In the genomic region with DNA sequence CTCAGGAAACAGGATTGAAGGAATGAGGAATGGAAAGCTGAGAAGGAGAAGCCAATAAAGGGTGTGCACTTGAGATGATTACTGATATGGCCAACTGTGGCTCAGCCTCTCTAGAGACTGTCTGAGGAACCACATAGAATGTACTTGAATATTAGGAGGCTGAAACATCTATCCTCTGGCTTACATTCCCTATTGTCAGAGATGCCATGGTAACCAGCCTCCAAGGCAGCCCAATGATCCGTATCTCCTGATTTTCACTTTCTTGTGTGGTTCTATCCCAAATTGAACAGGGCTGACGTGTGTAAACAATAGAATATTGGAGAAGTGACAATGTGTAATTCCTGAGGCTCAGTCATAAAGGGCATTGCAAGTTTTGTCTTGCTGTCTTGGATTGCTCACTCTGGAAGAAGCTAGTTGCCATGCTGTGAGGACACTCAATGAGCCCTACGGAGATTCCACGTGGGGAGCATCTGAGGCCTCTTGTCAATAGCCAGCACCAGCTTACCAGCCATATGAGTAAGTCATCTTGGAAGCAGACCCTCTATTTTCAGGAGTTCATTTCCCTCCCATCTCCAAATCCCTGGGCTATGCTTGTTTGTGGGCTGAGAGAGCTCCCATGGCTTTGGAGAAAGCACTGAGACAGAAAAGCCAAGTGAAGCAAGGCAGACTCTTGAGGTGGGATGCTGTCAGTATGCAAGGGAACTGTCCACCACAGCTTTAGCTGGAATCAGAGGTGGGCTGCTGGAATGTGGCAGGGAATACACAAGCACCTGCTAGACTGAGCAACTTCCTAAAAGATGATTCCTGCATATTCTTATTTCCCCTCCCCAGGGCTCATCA, we compare ENCODE assay signal across 21 cellular contexts.
"Had no signal": no experiment of that assay in that cellular context is flagged by ENCODE, and none has a peak within 500 bp of the region (broad histone marks: within the 10 kb centered on the region; RNA-seq: fewer than 3 reads in every experiment).

No MANE protein-coding gene starts in this region.

- H3K36me3 ChIP-seq: ascending aorta, breast epithelium, gastrocnemius medialis, heart right ventricle, neutrophil, suprapubic skin had no signal

- H3K27me3 ChIP-seq: ascending aorta, breast epithelium, gastrocnemius medialis had no signal

- H3K9me3 ChIP-seq: ascending aorta, breast epithelium, gastrocnemius medialis, heart right ventricle, neutrophil, suprapubic skin had no signal

- H3K4me3 ChIP-seq: ascending aorta, breast epithelium, dorsolateral prefrontal cortex, gastrocnemius medialis, heart right ventricle, skin epidermis, suprapubic skin had no signal

- H3K27ac ChIP-seq: ascending aorta, breast epithelium, dorsolateral prefrontal cortex, gastrocnemius medialis, heart right ventricle, neutrophil, skin epidermis, suprapubic skin, VCaP had no signal

- ATAC-seq: esophagus mucosa; gastrocnemius medialis; heart right ventricle; left lobe of liver; naive thymus-derived CD8-positive, alpha-beta T cell; stimulated activated naive CD8-positive, alpha-beta T cell treated with anti-CD3 and anti-CD28 coated beads, Interleukin-15, Interleukin-2, amounts not matched to agents 100 U/mL and 50 U/mL, for 24 hours had no signal

- DNase-seq: activated CD4-positive, alpha-beta T cell treated with anti-CD3 and anti-CD28 coated beads for 1 hour; activated CD4-positive, alpha-beta T cell treated with anti-CD3 and anti-CD28 coated beads, Interleukin-2, amount 50 U/mL, for 4 hours; activated naive CD4-positive, alpha-beta T cell treated with Interleukin-2 at 50 U/mL for 16 hours; activated T-cell treated with anti-CD3 and anti-CD28 coated beads for 4 hours; dorsolateral prefrontal cortex; gastrocnemius medialis; heart right ventricle; naive thymus-derived CD8-positive, alpha-beta T cell; posterior cingulate gyrus; stimulated activated CD4-positive, alpha-beta T cell treated with anti-CD3 and anti-CD28 coated beads, Interleukin-4, amount 100 ng/mL, for 24 hours; stimulated activated naive CD8-positive, alpha-beta T cell treated with anti-CD3 and anti-CD28 coated beads, Interleukin-15, Interleukin-2, amounts not matched to agents 100 U/mL and 50 U/mL, for 24 hours; T-helper 1 cell; T1000 had no signal

- H3K4me1 ChIP-seq: ascending aorta, breast epithelium, gastrocnemius medialis, suprapubic skin had no signal
